ENCODE assay signal across 8 cellular contexts in the genomic region with DNA sequence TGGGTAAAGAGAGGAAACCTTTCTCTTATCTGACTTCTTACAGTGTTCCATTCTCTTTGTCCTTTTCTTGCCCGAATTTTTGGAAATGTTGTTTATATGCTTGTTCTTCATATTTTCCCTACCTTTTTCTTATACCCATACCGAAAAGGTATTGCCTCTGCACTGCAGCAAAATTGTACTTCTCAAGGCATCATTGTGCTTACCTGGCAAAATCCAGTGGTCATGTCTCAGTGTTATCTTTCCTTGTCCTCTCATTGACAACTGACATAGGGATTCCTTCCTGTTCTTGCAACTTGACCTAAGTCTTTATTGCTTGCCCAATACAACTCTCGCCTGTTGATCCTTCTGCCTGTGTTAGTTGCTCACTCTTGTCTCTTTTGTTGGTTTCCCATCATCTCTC.
"Had no signal": no experiment of that assay in that cellular context is flagged by ENCODE, and none has a peak within 500 bp of the region (broad histone marks: within the 10 kb centered on the region; RNA-seq: fewer than 3 reads in every experiment).

No MANE protein-coding gene starts in this region.

- ATAC-seq: GM23338 had no signal

- H3K27ac ChIP-seq: KMS-11 had no signal

- H3K4me2 ChIP-seq: GM23338, KMS-11 had no signal

- DNase-seq: H9, HCEC 1CT, KBM-7 had no signal

- H3K4me3 ChIP-seq: GM23338 had no signal

- FAIRE-seq: H1, H54, HTR-8/SVneo had no signal

- H3K9ac ChIP-seq: KMS-11 had no signal

- H2AFZ ChIP-seq: GM23338 had no signal
